In the genomic region with DNA sequence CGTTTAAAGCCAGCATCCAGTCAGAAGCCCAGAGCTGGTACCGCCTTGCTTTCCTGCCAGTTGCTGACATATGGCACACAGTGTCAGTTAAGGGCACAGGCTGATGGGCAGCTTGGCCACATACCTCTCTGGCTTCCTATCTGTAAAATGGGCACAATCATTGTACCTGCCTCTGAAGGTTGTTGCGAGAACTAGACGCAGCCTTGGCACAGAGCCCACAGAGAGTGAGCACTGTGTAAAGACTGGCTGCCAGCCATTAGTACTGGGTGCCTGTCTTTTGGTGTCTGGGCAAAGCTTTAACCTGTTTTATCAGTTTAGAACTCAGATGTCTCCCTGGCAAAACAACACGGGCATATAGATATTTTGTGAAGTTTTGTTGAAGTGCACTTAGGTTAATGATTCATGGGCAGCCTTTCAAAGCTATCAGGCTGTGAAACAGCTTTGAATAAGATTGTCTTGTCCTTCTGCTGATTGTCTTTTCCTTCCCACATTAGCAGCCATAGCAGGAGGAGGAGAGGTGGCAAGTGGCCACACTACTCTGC, we compare ENCODE assay signal across 9 cellular contexts.
DNase-seq lines count a peak whose midpoint lies in the region; ATAC-seq and TF ChIP-seq lines count a peak whose summit lies in the region.
"Had no signal": no experiment of that assay in that cellular context is flagged by ENCODE, and none has a peak within 500 bp of the region (broad histone marks: within the 10 kb centered on the region; RNA-seq: fewer than 3 reads in every experiment).

No MANE protein-coding gene starts in this region.

- H2BK120ac ChIP-seq in mesenchymal stem cell (ENCODE audit: low read depth, low read length), result no peak overlapping the region

- no peaks in the 10 kb centered on the region for H3K9me3 ChIP-seq in CD4-positive, alpha-beta T cell (ENCODE audit: control insufficient read depth, low read length)
- H3K9me3 ChIP-seq in breast epithelium (no peaks in the 10 kb centered on the region), mesenchymal stem cell (ENCODE audit: control insufficient read depth, low read length) (no peaks in the 10 kb centered on the region)

- no peak for TF ChIP-seq CTCF in CD4-positive, alpha-beta T cell (IDR thresholded peaks at IDR 0.05)
- TF ChIP-seq CTCF in breast epithelium (IDR thresholded peaks at IDR 0.05), result no peak

- H3K4me2 ChIP-seq in mesenchymal stem cell (ENCODE audit: low read length, poor library complexity, severe bottlenecking), result no peak overlapping the region

- H4K91ac ChIP-seq in mesenchymal stem cell (ENCODE audit: low read length), result no peak overlapping the region

- no peak overlapping the region for H3K27ac ChIP-seq in CD4-positive, alpha-beta T cell (ENCODE audit: low read depth, low read length)
- peak overlapping the region; percentile 44 to 77 for H3K27ac ChIP-seq in breast epithelium
- no peak overlapping the region for H3K27ac ChIP-seq in mesenchymal stem cell (ENCODE audit: low read length, poor library complexity, severe bottlenecking)

- no peak overlapping the region for H3K23ac ChIP-seq in mesenchymal stem cell (ENCODE audit: low read length in 2 of 2)

- H3K79me1 ChIP-seq in mesenchymal stem cell (replicated peaks; ENCODE audit: low read length, poor library complexity, severe bottlenecking), result peaks cover 30% of the 10 kb centered on the region

- TF ChIP-seq POLR2A in breast epithelium (IDR thresholded peaks at IDR 0.05), result no peak

- H3K27me3 ChIP-seq in CD4-positive, alpha-beta T cell (ENCODE audit: control insufficient read depth, insufficient read depth, low read length), result no peaks in the 10 kb centered on the region
- H3K27me3 ChIP-seq in breast epithelium (no peaks in the 10 kb centered on the region), mesenchymal stem cell (ENCODE audit: control insufficient read depth in 1 of 2, insufficient read depth in 1 of 2, low read length in 2 of 2) (no peaks in the 10 kb centered on the region)
- H3K27me3 ChIP-seq: dorsolateral prefrontal cortex had no signal

- no peak overlapping the region for H3K4ac ChIP-seq in mesenchymal stem cell (ENCODE audit: low read depth in 1 of 2, low read length in 2 of 2)

- no peaks in the 10 kb centered on the region for H3K9me3 Mint-ChIP-seq in CD4-positive, alpha-beta T cell

- peaks cover 84% of the 10 kb centered on the region for H3K4me1 Mint-ChIP-seq in CD4-positive, alpha-beta T cell (ENCODE audit: low read depth)

- H3K4me1 ChIP-seq in breast epithelium, result peaks cover 0 to 27% of the 10 kb centered on the region in 2 donors
- peaks cover 27% of the 10 kb centered on the region for H3K4me1 ChIP-seq in mesenchymal stem cell (ENCODE audit: control insufficient read depth, insufficient read depth, low read depth, low read length)

- intact Hi-C loops in CD4-positive, alpha-beta T cell (cut with DNase I, micrococcal nuclease), result loop anchor here in 1 of 2 experiments (5.0 kb wide), 1 partner anchor 116 kb away; no protein-coding TSS in a partner anchor
- intact Hi-C loops in breast epithelium (cut with DNase I; ENCODE audit: low total_unique reads), result no loop called here

- H3K18ac ChIP-seq in mesenchymal stem cell (ENCODE audit: low read depth in 1 of 2, low read length in 2 of 2), result peak overlapping the region in 1 of 2 experiments; percentile 25

- peak overlapping the region; percentile 26 for H3K27ac Mint-ChIP-seq in CD4-positive, alpha-beta T cell

- POLR2A ChIA-PET in CD4-positive, alpha-beta T cell (lab: Charles Lee), result interaction anchor here (1.0 kb wide), 1 partner anchor 13 kb away, joined by 4 read pairs; no protein-coding TSS in a partner anchor

- H3K9ac ChIP-seq in mesenchymal stem cell (ENCODE audit: low read length), result peak overlapping the region; percentile 26

- no peak for ATAC-seq in CD4-positive, alpha-beta T cell (ENCODE audit: poor library complexity)

- H3K4me3 Mint-ChIP-seq in CD4-positive, alpha-beta T cell, result no peak overlapping the region

- no peak overlapping the region for H2AFZ ChIP-seq in mesenchymal stem cell (ENCODE audit: low read depth, low read length)

- H2AK5ac ChIP-seq in mesenchymal stem cell (ENCODE audit: low read length, severe bottlenecking), result no peak overlapping the region

- CTCF ChIA-PET in CD4-positive, alpha-beta T cell (lab: Charles Lee), result interaction anchor here (0.5 kb wide), 1 partner anchor 639 kb away, joined by 3 read pairs; no protein-coding TSS in a partner anchor

- H2BK15ac ChIP-seq in mesenchymal stem cell (ENCODE audit: low read depth, poor library complexity, severe bottlenecking), result no peak overlapping the region

- H3K4me3 ChIP-seq in breast epithelium, result no peak overlapping the region
- no peak overlapping the region for H3K4me3 ChIP-seq in mesenchymal stem cell (ENCODE audit: insufficient read depth in 1 of 2, low read depth in 1 of 2, low read length in 2 of 2)
- H3K4me3 ChIP-seq: dorsolateral prefrontal cortex had no signal

- H4K8ac ChIP-seq in mesenchymal stem cell (ENCODE audit: low read length), result no peak overlapping the region

- H3K14ac ChIP-seq in mesenchymal stem cell (ENCODE audit: low read length in 2 of 2), result no peak overlapping the region

- 88% methylated on average over 5 of the region's 5 CpGs for WGBS in mesenchymal stem cell

- H3K36me3 ChIP-seq in breast epithelium (no peaks in the 10 kb centered on the region), mesenchymal stem cell (ENCODE audit: control insufficient read depth in 1 of 2, insufficient read depth in 2 of 2, low read depth in 1 of 2, low read length in 2 of 2) (peaks cover 0 to 17% of the 10 kb centered on the region in 2 experiments)

- no peak for DNase-seq in CD4-positive, alpha-beta T cell
- DNase-seq in NCI-H2029 (lab: John Stamatoyannopoulos, UW), result peak; percentile 71
- no peak for DNase-seq in breast epithelium (ENCODE audit: low spot score in 2 of 2)
- no peak for DNase-seq in mesenchymal stem cell
- DNase-seq in T1000 (lab: John Stamatoyannopoulos, UW), result no peak
- no peak for DNase-seq in activated CD8-positive, alpha-beta memory T cell treated with anti-CD3 and anti-CD28 coated beads, Interleukin-2, amount 50 U/mL, for 4 hours
- no peak for DNase-seq in islet precursor cell
- DNase-seq in activated naive CD4-positive, alpha-beta T cell treated with anti-CD3 and anti-CD28 coated beads, Interleukin-2, amount 50 U/mL, for 16 hours, result no peak

- no peaks in the 10 kb centered on the region for H3K27me3 Mint-ChIP-seq in CD4-positive, alpha-beta T cell

- H2BK5ac ChIP-seq in mesenchymal stem cell (ENCODE audit: low read depth, low read length, poor library complexity, severe bottlenecking), result no peak overlapping the region

- no peaks in the 10 kb centered on the region for H3K36me3 Mint-ChIP-seq in CD4-positive, alpha-beta T cell (ENCODE audit: low read depth)

- H2BK12ac ChIP-seq in mesenchymal stem cell (ENCODE audit: low read length in 2 of 2), result no peak overlapping the region

Comparison
In these comparisons a context has a peak if more than half of its experiments do, and no peak if none do; other contexts are left out.
1. H3K27ac ChIP-seq: peak in breast epithelium (2 of 2); none in CD4-positive, alpha-beta T cell (single experiment) and mesenchymal stem cell (single experiment).